In the genomic region with DNA sequence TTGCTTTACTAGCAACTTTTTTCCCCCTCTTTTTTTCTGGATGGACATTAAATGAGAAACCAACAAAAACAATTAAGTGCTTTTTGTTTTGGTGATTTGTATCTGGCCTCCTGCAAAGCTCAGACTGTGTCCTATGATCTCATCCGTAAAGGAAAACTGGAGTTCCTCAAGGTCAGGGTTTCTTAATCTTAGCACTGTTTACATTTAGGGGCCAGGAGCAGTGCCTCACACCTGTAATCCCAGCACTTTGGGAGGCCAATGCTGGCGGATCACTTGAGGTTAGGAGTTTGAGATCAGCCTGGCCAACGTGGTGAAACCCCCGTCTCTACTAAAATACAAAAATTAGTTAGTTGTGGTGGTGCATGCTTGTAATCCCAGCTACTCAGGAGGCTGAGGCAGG, we compare ENCODE assay signal across 18 cellular contexts. TPM values are rescaled to one million over a fixed set of nuclear protein-coding genes. Genes with fewer than 3 reads are reported as not detected.
DNase-seq lines count a peak whose midpoint lies in the region; ATAC-seq and TF ChIP-seq lines count a peak whose summit lies in the region.
"Had no signal": no experiment of that assay in that cellular context is flagged by ENCODE, and none has a peak within 500 bp of the region (broad histone marks: within the 10 kb centered on the region; RNA-seq: fewer than 3 reads in every experiment).

No MANE protein-coding gene starts in this region.

- peaks cover 27% of the 10 kb centered on the region for H3K36me3 Mint-ChIP-seq in nephron progenitor cell (ENCODE audit: low read depth)
- peaks cover 12% of the 10 kb centered on the region for H3K36me3 Mint-ChIP-seq in activated CD4-positive, alpha-beta T cell treated with anti-CD3 and anti-CD28 coated beads, Interleukin-2, amount 10 ng/mL, durations not matched to agents 7 days and 5 days (ENCODE audit: low read depth)

- POLR2A ChIA-PET in HEK293 (lab: Yijun Ruan, JAX) = no interaction called here
- POLR2A ChIA-PET in activated CD4-positive, alpha-beta T cell treated with anti-CD3 and anti-CD28 coated beads, Interleukin-2, amount 10 ng/mL, durations not matched to agents 7 days and 5 days (lab: Charles Lee) = no interaction called here

- H3K4me1 ChIP-seq in HEK293 (ENCODE audit: control insufficient read depth, insufficient read depth, low read length) = no peaks in the 10 kb centered on the region
- H3K4me1 ChIP-seq in foreskin keratinocyte = no peaks in the 10 kb centered on the region

- no peak overlapping the region for H3K4me3 ChIP-seq in HEK293 (ENCODE audit: low read depth, low read length)
- H3K4me3 ChIP-seq in fibroblast of villous mesenchyme (ENCODE audit: low read depth, low read length) = no peak overlapping the region

- H3K36me3 ChIP-seq in HEK293 (ENCODE audit: control insufficient read depth in 2 of 2, insufficient read depth in 1 of 2, low read length in 2 of 2) = peaks cover 5 to 17% of the 10 kb centered on the region in 2 experiments; a peak in 2 of 3 replicates

- CTCF ChIA-PET in HEK293 (lab: Yijun Ruan, JAX) = interaction anchor here (0.6 kb wide), 1 partner anchor 7 kb away, joined by 3 read pairs; no protein-coding TSS in a partner anchor
- CTCF ChIA-PET in activated CD4-positive, alpha-beta T cell treated with anti-CD3 and anti-CD28 coated beads, Interleukin-2, amount 10 ng/mL, durations not matched to agents 7 days and 5 days (lab: Charles Lee) = no interaction called here

- TF ChIP-seq CTCF in HEK293 (tag by site-specific recombination; IDR thresholded peaks at IDR 0.05) (no peak), fibroblast of villous mesenchyme (IDR thresholded peaks at IDR 0.05; ENCODE audit: insufficient read depth, low read depth, low read length) (no peak), nephron progenitor cell (IDR thresholded peaks at IDR 0.05) (no peak), foreskin keratinocyte (conservative IDR thresholded peaks at IDR 0.05) (no peak)

- H3K9me3 Mint-ChIP-seq in nephron progenitor cell = no peaks in the 10 kb centered on the region
- H3K9me3 Mint-ChIP-seq in activated CD4-positive, alpha-beta T cell treated with anti-CD3 and anti-CD28 coated beads, Interleukin-2, amount 10 ng/mL, durations not matched to agents 7 days and 5 days = no peaks in the 10 kb centered on the region
- H3K9me3 Mint-ChIP-seq: CD4-positive, alpha-beta memory T cell; HFFc6 had no signal

- peak overlapping the region; percentile 85 for H3K27ac Mint-ChIP-seq in nephron progenitor cell
- no peak overlapping the region for H3K27ac Mint-ChIP-seq in activated CD4-positive, alpha-beta T cell treated with anti-CD3 and anti-CD28 coated beads, Interleukin-2, amount 10 ng/mL, durations not matched to agents 7 days and 5 days
- H3K27ac Mint-ChIP-seq: CD4-positive, alpha-beta memory T cell; HFFc6 had no signal

- H3K27ac ChIP-seq in HEK293 (ENCODE audit: extremely low read depth, low read depth, low read length) (no peak overlapping the region), foreskin keratinocyte (no peak overlapping the region)

- no peaks in the 10 kb centered on the region for H3K27me3 ChIP-seq in foreskin keratinocyte

- H3K4me1 Mint-ChIP-seq in nephron progenitor cell = peaks cover 20% of the 10 kb centered on the region
- peaks cover 1% of the 10 kb centered on the region for H3K4me1 Mint-ChIP-seq in activated CD4-positive, alpha-beta T cell treated with anti-CD3 and anti-CD28 coated beads, Interleukin-2, amount 10 ng/mL, durations not matched to agents 7 days and 5 days

- DNase-seq in amniotic epithelial cell (ENCODE audit: low read depth) = peak; percentile 47
- peak; percentile 24 for DNase-seq in fibroblast of villous mesenchyme (ENCODE audit: low read depth)
- no peak for DNase-seq in nephron progenitor cell
- DNase-seq in activated CD4-positive, alpha-beta T cell treated with anti-CD3 and anti-CD28 coated beads, Interleukin-2, amount 10 ng/mL, durations not matched to agents 7 days and 5 days = no peak
- no peak for DNase-seq in foreskin keratinocyte
- no peak for DNase-seq in Kasumi-1 (lab: John Stamatoyannopoulos, UW)
- DNase-seq: C1 segment of cervical spinal cord; Calu3; CD4-positive, alpha-beta memory T cell; COR-L47; DMS53; DMS79 treated with DMSO at 0.1 percent for 48 hours; GF-D8; H7; HFFc6 had no signal

- ATAC-seq in GM21447 (IDR thresholded peaks at IDR 0.05; ENCODE audit: unreplicated experiment) (no peak), foreskin keratinocyte (no peak)
- ATAC-seq: HCT116 had no signal

- no peak overlapping the region for H3K4me3 Mint-ChIP-seq in nephron progenitor cell
- no peak overlapping the region for H3K4me3 Mint-ChIP-seq in activated CD4-positive, alpha-beta T cell treated with anti-CD3 and anti-CD28 coated beads, Interleukin-2, amount 10 ng/mL, durations not matched to agents 7 days and 5 days
- H3K4me3 Mint-ChIP-seq: CD4-positive, alpha-beta memory T cell; HFFc6 had no signal

- H3K9me3 ChIP-seq in HEK293 (ENCODE audit: control insufficient read depth, insufficient read depth, low read depth, low read length) = no peaks in the 10 kb centered on the region

- H3K27me3 Mint-ChIP-seq in nephron progenitor cell (ENCODE audit: low read depth, poor library complexity) = no peaks in the 10 kb centered on the region
- no peaks in the 10 kb centered on the region for H3K27me3 Mint-ChIP-seq in activated CD4-positive, alpha-beta T cell treated with anti-CD3 and anti-CD28 coated beads, Interleukin-2, amount 10 ng/mL, durations not matched to agents 7 days and 5 days
- H3K27me3 Mint-ChIP-seq: CD4-positive, alpha-beta memory T cell had no signal

TF ChIP-seq in HEK293, 187 proteins besides CTCF, POLR2A, EP300 and RAD21:
- TF ChIP-seq ZNF658 (tag by site-specific recombination; IDR thresholded peaks at IDR 0.05) (no peak), ZFP37 (tag by site-specific recombination; IDR thresholded peaks at IDR 0.05) (no peak), ZNF510 (tag by site-specific recombination; IDR thresholded peaks at IDR 0.05; ENCODE audit: insufficient replicate concordance) (no peak), GLIS1 (tag by site-specific recombination; IDR thresholded peaks at IDR 0.05) (peak; percentile 59), IKZF3 (tag by site-specific recombination; IDR thresholded peaks at IDR 0.05) (no peak)
- TF ChIP-seq, protein P1, sequence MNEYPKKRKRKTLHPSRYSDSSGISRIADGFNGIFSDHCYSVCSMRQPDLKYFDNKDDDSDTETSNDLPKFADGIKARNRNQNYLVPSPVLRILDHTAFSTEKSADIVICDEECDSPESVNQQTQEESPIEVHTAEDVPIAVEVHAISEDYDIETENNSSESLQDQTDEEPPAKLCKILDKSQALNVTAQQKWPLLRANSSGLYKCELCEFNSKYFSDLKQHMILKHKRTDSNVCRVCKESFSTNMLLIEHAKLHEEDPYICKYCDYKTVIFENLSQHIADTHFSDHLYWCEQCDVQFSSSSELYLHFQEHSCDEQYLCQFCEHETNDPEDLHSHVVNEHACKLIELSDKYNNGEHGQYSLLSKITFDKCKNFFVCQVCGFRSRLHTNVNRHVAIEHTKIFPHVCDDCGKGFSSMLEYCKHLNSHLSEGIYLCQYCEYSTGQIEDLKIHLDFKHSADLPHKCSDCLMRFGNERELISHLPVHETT (tag by site-specific recombination; IDR thresholded peaks at IDR 0.05) = no peak
- TF ChIP-seq, protein P2, sequence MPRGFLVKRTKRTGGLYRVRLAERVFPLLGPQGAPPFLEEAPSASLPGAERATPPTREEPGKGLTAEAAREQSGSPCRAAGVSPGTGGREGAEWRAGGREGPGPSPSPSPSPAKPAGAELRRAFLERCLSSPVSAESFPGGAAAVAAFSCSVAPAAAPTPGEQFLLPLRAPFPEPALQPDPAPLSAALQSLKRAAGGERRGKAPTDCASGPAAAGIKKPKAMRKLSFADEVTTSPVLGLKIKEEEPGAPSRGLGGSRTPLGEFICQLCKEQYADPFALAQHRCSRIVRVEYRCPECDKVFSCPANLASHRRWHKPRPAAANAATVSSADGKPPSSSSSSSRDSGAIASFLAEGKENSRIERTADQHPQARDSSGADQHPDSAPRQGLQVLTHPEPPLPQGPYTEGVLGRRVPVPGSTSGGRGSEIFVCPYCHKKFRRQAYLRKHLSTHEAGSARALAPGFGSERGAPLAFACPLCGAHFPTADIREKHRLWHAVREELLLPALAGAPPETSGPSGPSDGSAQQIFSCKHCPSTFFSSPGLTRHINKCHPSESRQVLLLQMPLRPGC (tag by site-specific recombination; IDR thresholded peaks at IDR 0.05) = no peak
- TF ChIP-seq, protein P3, sequence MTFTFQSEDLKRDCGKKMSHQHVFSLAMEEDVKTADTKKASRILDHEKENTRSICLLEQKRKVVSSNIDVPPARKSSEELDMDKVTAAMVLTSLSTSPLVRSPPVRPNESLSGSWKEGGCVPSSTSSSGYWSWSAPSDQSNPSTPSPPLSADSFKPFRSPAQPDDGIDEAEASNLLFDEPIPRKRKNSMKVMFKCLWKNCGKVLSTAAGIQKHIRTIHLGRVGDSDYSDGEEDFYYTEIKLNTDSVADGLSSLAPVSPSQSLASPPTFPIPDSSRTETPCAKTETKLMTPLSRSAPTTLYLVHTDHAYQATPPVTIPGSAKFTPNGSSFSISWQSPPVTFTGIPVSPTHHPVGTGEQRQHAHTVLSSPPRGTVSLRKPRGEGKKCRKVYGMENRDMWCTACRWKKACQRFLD (tag by site-specific recombination; IDR thresholded peaks at IDR 0.05) = no peak

RNA-seq across cellular contexts. Expression of a gene that starts 28.0 kb away (rescaled TPM):
- total RNA-seq in fibroblast of villous mesenchyme (13.0 and 13.2 TPM in 2 replicates), foreskin keratinocyte (11.1 and 11.3 TPM in 2 replicates)
- 10 to 100 TPM in 1 of 2 experiments, 1 to 10 TPM in 1; 9.7 to 13.1 TPM for total RNA-seq in activated CD4-positive, alpha-beta T cell treated with anti-CD3 and anti-CD28 coated beads, Interleukin-2, amount 10 ng/mL, durations not matched to agents 7 days and 5 days
- polyA plus RNA-seq in foreskin keratinocyte = 3.8 and 4.4 TPM in 2 replicates

RNA-seq across cellular contexts. Expression of a gene that starts 28.1 kb away (rescaled TPM):
- 8.2 and 11.9 TPM in 2 replicates for total RNA-seq in fibroblast of villous mesenchyme
- 1 to 10 TPM; 1.4 to 1.7 TPM for total RNA-seq in activated CD4-positive, alpha-beta T cell treated with anti-CD3 and anti-CD28 coated beads, Interleukin-2, amount 10 ng/mL, durations not matched to agents 7 days and 5 days
- 2.4 TPM in 2 replicates for total RNA-seq in foreskin keratinocyte
- polyA plus RNA-seq in foreskin keratinocyte = 1.2 TPM in 2 replicates

RNA-seq across cellular contexts. Expression of a gene that starts 41.0 kb away (rescaled TPM):
- total RNA-seq in fibroblast of villous mesenchyme (16.4 and 20.3 TPM in 2 replicates), foreskin keratinocyte (18.4 and 20.6 TPM in 2 replicates)
- total RNA-seq in activated CD4-positive, alpha-beta T cell treated with anti-CD3 and anti-CD28 coated beads, Interleukin-2, amount 10 ng/mL, durations not matched to agents 7 days and 5 days = 10 to 100 TPM; 18.9 TPM
- 21.6 and 22.6 TPM in 2 replicates for polyA plus RNA-seq in foreskin keratinocyte

RNA-seq across cellular contexts. Expression of a gene that starts 41.2 kb away (rescaled TPM):
- total RNA-seq in fibroblast of villous mesenchyme = 3.2 and 5.2 TPM in 2 replicates
- 1 to 10 TPM; 1.9 to 2.0 TPM for total RNA-seq in activated CD4-positive, alpha-beta T cell treated with anti-CD3 and anti-CD28 coated beads, Interleukin-2, amount 10 ng/mL, durations not matched to agents 7 days and 5 days
- total RNA-seq in foreskin keratinocyte = 1.6 and 2.2 TPM in 2 replicates
- 0.93 and 0.97 TPM in 2 replicates for polyA plus RNA-seq in foreskin keratinocyte

Comparison
In these comparisons a context has a peak if more than half of its experiments do, and no peak if none do; other contexts are left out.
1. DNase-seq: peak in amniotic epithelial cell (single experiment) and fibroblast of villous mesenchyme (single experiment); none in nephron progenitor cell (single experiment), activated CD4-positive, alpha-beta T cell treated with anti-CD3 and anti-CD28 coated beads, Interleukin-2, amount 10 ng/mL, durations not matched to agents 7 days and 5 days (single experiment), foreskin keratinocyte (0 of 2) and Kasumi-1 (0 of 2).